In genomic region chr5:160496784-160497183, GRCh38 we compare ENCODE assay signal across 25 cellular contexts.
DNase-seq lines count a peak whose midpoint lies in the region; ATAC-seq and TF ChIP-seq lines count a peak whose summit lies in the region.
"Had no signal": no experiment of that assay in that cellular context is flagged by ENCODE, and none has a peak within 500 bp of the region (broad histone marks: within the 10 kb centered on the region; RNA-seq: fewer than 3 reads in every experiment).

No MANE protein-coding gene starts in this region.

- no peaks in the 10 kb centered on the region for H3K27me3 Mint-ChIP-seq in activated CD4-positive, alpha-beta memory T cell treated with anti-CD3 and anti-CD28 coated beads for 36 hours
- H3K27me3 Mint-ChIP-seq: activated CD8-positive, alpha-beta memory T cell treated with anti-CD3 and anti-CD28 coated beads, Interleukin-2, amount 10 ng/mL, durations not matched to agents 7 days and 5 days had no signal

- dilution Hi-C loops in mammary epithelial cell (cut with HindIII; ENCODE audit: low sequenced_read_pairs) (no loop called here), IMR-90 (cut with HindIII; ENCODE audit: low sequenced_read_pairs, unreplicated experiment) (no loop called here)

- no peak overlapping the region for H2BK5ac ChIP-seq in IMR-90 (ENCODE audit: low read depth, low read length, poor library complexity, severe bottlenecking)

- DNase-seq in mammary epithelial cell: peak; percentile 69
- DNase-seq in breast epithelium (ENCODE audit: low spot score in 2 of 2): no peak
- DNase-seq in IMR-90: peak; percentile 29
- peak; percentile 49 for DNase-seq in activated CD4-positive, alpha-beta memory T cell treated with anti-CD3 and anti-CD28 coated beads for 36 hours
- DNase-seq in stimulated activated effector memory CD8-positive, alpha-beta T cell treated with anti-CD3 and anti-CD28 coated beads, Interleukin-12 subunit alpha, Interleukin-12 subunit beta, amount 100 ng/mL, for 72 hours (ENCODE audit: low spot score in 2 of 2): no peak
- no peak for DNase-seq in stomach
- no peak for DNase-seq in colonic mucosa
- DNase-seq: activated CD8-positive, alpha-beta memory T cell treated with anti-CD3 and anti-CD28 coated beads, Interleukin-2, amount 10 ng/mL, durations not matched to agents 7 days and 5 days; activated naive CD4-positive, alpha-beta T cell treated with anti-CD3 and anti-CD28 coated beads, Interleukin-2, amount 10 ng/mL, durations not matched to agents 7 days and 5 days; cortex of kidney; DMS79 treated with DMSO at 0.1 percent for 48 hours; NCI-H1048; NCI-H2081 treated with DMSO at 0.1 percent for 48 hours; NCI-H510A treated with DMSO at 0.1 percent for 48 hours; occipital lobe; retina; stimulated activated naive CD4-positive, alpha-beta T cell; T-helper 1 cell; trophoblast cell had no signal

- H4K8ac ChIP-seq in IMR-90 (ENCODE audit: low read depth in 2 of 2, low read length in 2 of 2): no peak overlapping the region

- H3K36me3 ChIP-seq in mammary epithelial cell (ENCODE audit: insufficient read depth, low read length) (no peaks in the 10 kb centered on the region), breast epithelium (no peaks in the 10 kb centered on the region), IMR-90 (ENCODE audit: control insufficient read depth, insufficient read depth, low read length) (no peaks in the 10 kb centered on the region), stomach (no peaks in the 10 kb centered on the region), colonic mucosa (no peaks in the 10 kb centered on the region)

- TF ChIP-seq CTCF in mammary epithelial cell (conservative IDR thresholded peaks at IDR 0.05 in 1 of 2, IDR thresholded peaks at IDR 0.05 in 1 of 2; ENCODE audit: extremely low read depth in 1 of 2, insufficient read depth in 1 of 2, low read depth in 1 of 2, low read length in 2 of 2) (no peak), breast epithelium (IDR thresholded peaks at IDR 0.05) (no peak), IMR-90 (conservative IDR thresholded peaks at IDR 0.05; ENCODE audit: low read depth, low read length) (no peak), stomach (IDR thresholded peaks at IDR 0.05) (no peak), colonic mucosa (IDR thresholded peaks at IDR 0.05) (no peak)

- no peak overlapping the region for H2AK9ac ChIP-seq in IMR-90 (replicated peaks; ENCODE audit: low read depth, low read length, poor library complexity)

- H3K4me2 ChIP-seq in mammary epithelial cell (ENCODE audit: insufficient read depth, low read depth, low read length) (no peak overlapping the region), IMR-90 (ENCODE audit: low read depth, low read length) (no peak overlapping the region)
- H3K4me2 ChIP-seq: hepatocyte had no signal

- H4K5ac ChIP-seq in IMR-90 (ENCODE audit: low read depth, low read length): no peak overlapping the region

- no peak overlapping the region for H2BK15ac ChIP-seq in IMR-90 (ENCODE audit: low read depth, low read length)

- peaks cover 4% of the 10 kb centered on the region for H3K36me3 Mint-ChIP-seq in activated CD4-positive, alpha-beta memory T cell treated with anti-CD3 and anti-CD28 coated beads for 36 hours
- no peaks in the 10 kb centered on the region for H3K36me3 Mint-ChIP-seq in stimulated activated effector memory CD8-positive, alpha-beta T cell treated with anti-CD3 and anti-CD28 coated beads, Interleukin-12 subunit alpha, Interleukin-12 subunit beta, amount 100 ng/mL, for 72 hours
- H3K36me3 Mint-ChIP-seq: activated naive CD4-positive, alpha-beta T cell treated with anti-CD3 and anti-CD28 coated beads, Interleukin-2, amount 10 ng/mL, durations not matched to agents 7 days and 5 days; brain had no signal

- TF ChIP-seq POLR2A in breast epithelium (IDR thresholded peaks at IDR 0.05) (no peak), IMR-90 (IDR thresholded peaks at IDR 0.05; ENCODE audit: low read depth, low read length) (no peak), stomach (IDR thresholded peaks at IDR 0.05) (no peak)

- H3K79me1 ChIP-seq in IMR-90 (ENCODE audit: low read depth in 1 of 2, low read length in 2 of 2): no peaks in the 10 kb centered on the region

- H2BK120ac ChIP-seq in IMR-90 (ENCODE audit: low read depth, low read length): no peak overlapping the region

- peaks cover 27% of the 10 kb centered on the region for H3K4me1 Mint-ChIP-seq in activated CD4-positive, alpha-beta memory T cell treated with anti-CD3 and anti-CD28 coated beads for 36 hours (ENCODE audit: low read depth)
- peaks cover 11% of the 10 kb centered on the region for H3K4me1 Mint-ChIP-seq in stimulated activated effector memory CD8-positive, alpha-beta T cell treated with anti-CD3 and anti-CD28 coated beads, Interleukin-12 subunit alpha, Interleukin-12 subunit beta, amount 100 ng/mL, for 72 hours
- H3K4me1 Mint-ChIP-seq: activated naive CD4-positive, alpha-beta T cell treated with anti-CD3 and anti-CD28 coated beads, Interleukin-2, amount 10 ng/mL, durations not matched to agents 7 days and 5 days had no signal

- no peak overlapping the region for H4K91ac ChIP-seq in IMR-90 (ENCODE audit: insufficient read depth, low read depth, low read length)

- H3K4me3 ChIP-seq in mammary epithelial cell (replicated peaks in 1 of 3; ENCODE audit: insufficient read depth in 1 of 3, low read depth in 2 of 3, low read length in 3 of 3): no peak overlapping the region
- no peak overlapping the region for H3K4me3 ChIP-seq in breast epithelium
- no peak overlapping the region for H3K4me3 ChIP-seq in IMR-90 (ENCODE audit: insufficient read depth, low read depth, low read length)
- H3K4me3 ChIP-seq in stomach: no peak overlapping the region
- no peak overlapping the region for H3K4me3 ChIP-seq in colonic mucosa
- H3K4me3 ChIP-seq: hepatocyte, lung had no signal

- 62% methylated on average over 5 of the region's 5 CpGs for WGBS in mammary epithelial cell (ENCODE audit: low coverage, missing lambda C conversion rate)
- 77% methylated on average over 3 of the region's 5 CpGs; no CpG with 5 or more reads in 1 of the 2 experiments for WGBS in IMR-90 (ENCODE audit: extremely low coverage in 2 of 2, insufficient read length in 1 of 2), 2 experiments
- WGBS in stomach, 5 donors: 91 to 94% (median 93%) methylated on average over 5 of the region's 5 CpGs

- CTCF ChIA-PET in mammary epithelial cell (lab: Charles Lee; ENCODE audit: low non-redundant PET): no interaction called here
- CTCF ChIA-PET in IMR-90 (lab: Yijun Ruan, JAX): no interaction called here
- CTCF ChIA-PET in activated CD4-positive, alpha-beta memory T cell treated with anti-CD3 and anti-CD28 coated beads for 36 hours (lab: Charles Lee): interaction anchor here (5.7 kb wide), 1 partner anchor 58 kb away, joined by 32 read pairs; no protein-coding TSS in a partner anchor

- no peak overlapping the region for H3K56ac ChIP-seq in IMR-90 (ENCODE audit: extremely low read depth, insufficient read depth, low read length)

- H3K4me1 ChIP-seq in mammary epithelial cell (ENCODE audit: insufficient read depth, low read length): peaks cover 12% of the 10 kb centered on the region
- no peaks in the 10 kb centered on the region for H3K4me1 ChIP-seq in breast epithelium
- H3K4me1 ChIP-seq in IMR-90 (ENCODE audit: control insufficient read depth, insufficient read depth, low read length): no peaks in the 10 kb centered on the region
- H3K4me1 ChIP-seq in stomach: no peaks in the 10 kb centered on the region
- no peaks in the 10 kb centered on the region for H3K4me1 ChIP-seq in colonic mucosa

- no peak for TF ChIP-seq EP300 in stomach (IDR thresholded peaks at IDR 0.05)

- no peak overlapping the region for H3K18ac ChIP-seq in IMR-90 (ENCODE audit: low read depth, low read length)

- no peaks in the 10 kb centered on the region for H3K9me1 ChIP-seq in IMR-90 (ENCODE audit: insufficient read depth, low read length)

- no peak overlapping the region for H3K14ac ChIP-seq in IMR-90 (replicated peaks; ENCODE audit: low read depth, low read length)

- H3K27me3 ChIP-seq in mammary epithelial cell (ENCODE audit: insufficient read depth, low read length) (no peaks in the 10 kb centered on the region), breast epithelium (no peaks in the 10 kb centered on the region), IMR-90 (ENCODE audit: control insufficient read depth, insufficient read depth, low read length) (peaks cover 12% of the 10 kb centered on the region), stomach (peaks cover 0 to 9% (median 0%) of the 10 kb centered on the region in 3 donors), colonic mucosa (no peaks in the 10 kb centered on the region)
- H3K27me3 ChIP-seq: hepatocyte had no signal

- peak overlapping the region; percentile 64 for H3K27ac Mint-ChIP-seq in activated CD4-positive, alpha-beta memory T cell treated with anti-CD3 and anti-CD28 coated beads for 36 hours
- H3K27ac Mint-ChIP-seq in stimulated activated effector memory CD8-positive, alpha-beta T cell treated with anti-CD3 and anti-CD28 coated beads, Interleukin-12 subunit alpha, Interleukin-12 subunit beta, amount 100 ng/mL, for 72 hours: peak overlapping the region; percentile 67
- H3K27ac Mint-ChIP-seq: activated CD8-positive, alpha-beta memory T cell treated with anti-CD3 and anti-CD28 coated beads, Interleukin-2, amount 10 ng/mL, durations not matched to agents 7 days and 5 days; activated naive CD4-positive, alpha-beta T cell treated with anti-CD3 and anti-CD28 coated beads, Interleukin-2, amount 10 ng/mL, durations not matched to agents 7 days and 5 days; brain had no signal

- no peak overlapping the region for H3K4me3 Mint-ChIP-seq in activated CD4-positive, alpha-beta memory T cell treated with anti-CD3 and anti-CD28 coated beads for 36 hours
- no peak overlapping the region for H3K4me3 Mint-ChIP-seq in stimulated activated effector memory CD8-positive, alpha-beta T cell treated with anti-CD3 and anti-CD28 coated beads, Interleukin-12 subunit alpha, Interleukin-12 subunit beta, amount 100 ng/mL, for 72 hours
- H3K4me3 Mint-ChIP-seq: activated CD8-positive, alpha-beta memory T cell treated with anti-CD3 and anti-CD28 coated beads, Interleukin-2, amount 10 ng/mL, durations not matched to agents 7 days and 5 days; activated naive CD4-positive, alpha-beta T cell treated with anti-CD3 and anti-CD28 coated beads, Interleukin-2, amount 10 ng/mL, durations not matched to agents 7 days and 5 days; brain had no signal

- no peak for TF ChIP-seq RAD21 in IMR-90 (IDR thresholded peaks at IDR 0.05; ENCODE audit: low read length)

- ATAC-seq in IMR-90 (ENCODE audit: low read depth): no peak
- peak; percentile 54 for ATAC-seq in stimulated activated effector memory CD8-positive, alpha-beta T cell treated with anti-CD3 and anti-CD28 coated beads, Interleukin-12 subunit alpha, Interleukin-12 subunit beta, amount 100 ng/mL, for 72 hours
- no peak for ATAC-seq in HG03469 (IDR thresholded peaks at IDR 0.05; ENCODE audit: unreplicated experiment)
- ATAC-seq: Right ventricle myocardium inferior had no signal

- intact Hi-C loops in mammary epithelial cell (cut with micrococcal nuclease): no loop called here
- intact Hi-C loops in breast epithelium (cut with DNase I; ENCODE audit: low total_unique reads): no loop called here
- intact Hi-C loops in IMR-90 (cut with micrococcal nuclease): no loop called here
- intact Hi-C loops in activated CD4-positive, alpha-beta memory T cell treated with anti-CD3 and anti-CD28 coated beads for 36 hours (cut with micrococcal nuclease): loop anchor here (1.0 to 2.0 kb wide), 5 partner anchors 10 to 74 kb away; no protein-coding TSS in a partner anchor
- intact Hi-C loops in stomach (cut with DNase I; ENCODE audit: low total_unique reads): no loop called here
- intact Hi-C loops in colonic mucosa (cut with DNase I): no loop called here

- H3K23ac ChIP-seq in IMR-90 (ENCODE audit: low read depth, low read length): no peak overlapping the region

- POLR2A ChIA-PET in IMR-90 (lab: Charles Lee; ENCODE audit: unreplicated experiment): no interaction called here
- POLR2A ChIA-PET in activated CD4-positive, alpha-beta memory T cell treated with anti-CD3 and anti-CD28 coated beads for 36 hours (lab: Charles Lee): no interaction called here

- no peaks in the 10 kb centered on the region for H3K79me2 ChIP-seq in mammary epithelial cell (ENCODE audit: insufficient read depth, low read length)
- H3K79me2 ChIP-seq: hepatocyte had no signal

- H3K9ac ChIP-seq in mammary epithelial cell (ENCODE audit: insufficient read depth, low read length) (no peak overlapping the region), IMR-90 (ENCODE audit: low read depth, low read length) (no peak overlapping the region), colonic mucosa (ENCODE audit: low read depth in 2 of 2, low read length in 2 of 2) (no peak overlapping the region)

- H2AK5ac ChIP-seq in IMR-90 (ENCODE audit: low read depth, low read length): no peak overlapping the region

- H3K27ac ChIP-seq in mammary epithelial cell (ENCODE audit: insufficient read depth, low read depth, low read length) (no peak overlapping the region), breast epithelium (no peak overlapping the region), IMR-90 (ENCODE audit: insufficient read depth, low read length) (no peak overlapping the region), stomach (no peak overlapping the region), colonic mucosa (no peak overlapping the region)
- H3K27ac ChIP-seq: hepatocyte, VCaP had no signal

- no peak overlapping the region for H3K4ac ChIP-seq in IMR-90 (ENCODE audit: low read depth, low read length)

- no peak overlapping the region for H2BK20ac ChIP-seq in IMR-90 (ENCODE audit: low read depth, low read length)

- peak overlapping the region; percentile 40 for H2AFZ ChIP-seq in mammary epithelial cell (ENCODE audit: low read depth, low read length)
- no peak overlapping the region for H2AFZ ChIP-seq in IMR-90 (replicated peaks; ENCODE audit: low read length, poor library complexity)
- H2AFZ ChIP-seq: hepatocyte had no signal

- BruUV-seq in mammary epithelial cell (replicated peaks; lab: Mats Ljungman, UMichigan) (no TSS peak), IMR-90 (replicated peaks; lab: Mats Ljungman, UMichigan) (no TSS peak)

- no peaks in the 10 kb centered on the region for H3K9me3 ChIP-seq in mammary epithelial cell (replicated peaks; ENCODE audit: insufficient read depth, low read length)
- no peaks in the 10 kb centered on the region for H3K9me3 ChIP-seq in breast epithelium
- no peaks in the 10 kb centered on the region for H3K9me3 ChIP-seq in IMR-90 (ENCODE audit: control insufficient read depth, insufficient read depth, low read length)
- H3K9me3 ChIP-seq in stomach: no peaks in the 10 kb centered on the region
- H3K9me3 ChIP-seq in colonic mucosa: no peaks in the 10 kb centered on the region

- in situ Hi-C loops in mammary epithelial cell (cut with MboI; ENCODE audit: low sequenced_read_pairs in 2 of 2) (no loop called here), IMR-90 (cut with MboI; ENCODE audit: low sequenced_read_pairs) (no loop called here)

- H4K20me1 ChIP-seq in mammary epithelial cell (ENCODE audit: insufficient read depth, low read length): no peaks in the 10 kb centered on the region
- no peaks in the 10 kb centered on the region for H4K20me1 ChIP-seq in IMR-90 (ENCODE audit: insufficient read depth, low read length)

- H3K9me3 Mint-ChIP-seq in activated CD4-positive, alpha-beta memory T cell treated with anti-CD3 and anti-CD28 coated beads for 36 hours: no peaks in the 10 kb centered on the region
- H3K9me3 Mint-ChIP-seq in stimulated activated effector memory CD8-positive, alpha-beta T cell treated with anti-CD3 and anti-CD28 coated beads, Interleukin-12 subunit alpha, Interleukin-12 subunit beta, amount 100 ng/mL, for 72 hours: no peaks in the 10 kb centered on the region
- H3K9me3 Mint-ChIP-seq: activated naive CD4-positive, alpha-beta T cell treated with anti-CD3 and anti-CD28 coated beads, Interleukin-2, amount 10 ng/mL, durations not matched to agents 7 days and 5 days had no signal

Comparison
In these comparisons a context has a peak if more than half of its experiments do, and no peak if none do; other contexts are left out.
1. DNase-seq: peak in mammary epithelial cell (single experiment), IMR-90 (single experiment) and activated CD4-positive, alpha-beta memory T cell treated with anti-CD3 and anti-CD28 coated beads for 36 hours (single experiment); none in breast epithelium (0 of 2), stimulated activated effector memory CD8-positive, alpha-beta T cell treated with anti-CD3 and anti-CD28 coated beads, Interleukin-12 subunit alpha, Interleukin-12 subunit beta, amount 100 ng/mL, for 72 hours (0 of 2), stomach (single experiment) and colonic mucosa (single experiment).